Comparison of ENCODE assay signal across 1 cellular context in genomic region chr2:179165356-179166000, GRCh38.
TF ChIP-seq lines count a peak whose summit lies in the region.

No MANE protein-coding gene starts in this region.

TF ChIP-seq in HepG2, 621 proteins besides CTCF, POLR2A, EP300 and RAD21 (continued from another document):
- TF ChIP-seq USF2 (IDR thresholded peaks at IDR 0.05; ENCODE audit: low read depth, low read length) (no peak), USF2 (CRISPR knock-in tag; IDR thresholded peaks at IDR 0.05; ENCODE audit: borderline replicate concordance) (no peak), GPBP1L1 (CRISPR knock-in tag; IDR thresholded peaks at IDR 0.05) (no peak), ZNF280D (CRISPR knock-in tag; IDR thresholded peaks at IDR 0.05) (no peak)
